In the genomic region with DNA sequence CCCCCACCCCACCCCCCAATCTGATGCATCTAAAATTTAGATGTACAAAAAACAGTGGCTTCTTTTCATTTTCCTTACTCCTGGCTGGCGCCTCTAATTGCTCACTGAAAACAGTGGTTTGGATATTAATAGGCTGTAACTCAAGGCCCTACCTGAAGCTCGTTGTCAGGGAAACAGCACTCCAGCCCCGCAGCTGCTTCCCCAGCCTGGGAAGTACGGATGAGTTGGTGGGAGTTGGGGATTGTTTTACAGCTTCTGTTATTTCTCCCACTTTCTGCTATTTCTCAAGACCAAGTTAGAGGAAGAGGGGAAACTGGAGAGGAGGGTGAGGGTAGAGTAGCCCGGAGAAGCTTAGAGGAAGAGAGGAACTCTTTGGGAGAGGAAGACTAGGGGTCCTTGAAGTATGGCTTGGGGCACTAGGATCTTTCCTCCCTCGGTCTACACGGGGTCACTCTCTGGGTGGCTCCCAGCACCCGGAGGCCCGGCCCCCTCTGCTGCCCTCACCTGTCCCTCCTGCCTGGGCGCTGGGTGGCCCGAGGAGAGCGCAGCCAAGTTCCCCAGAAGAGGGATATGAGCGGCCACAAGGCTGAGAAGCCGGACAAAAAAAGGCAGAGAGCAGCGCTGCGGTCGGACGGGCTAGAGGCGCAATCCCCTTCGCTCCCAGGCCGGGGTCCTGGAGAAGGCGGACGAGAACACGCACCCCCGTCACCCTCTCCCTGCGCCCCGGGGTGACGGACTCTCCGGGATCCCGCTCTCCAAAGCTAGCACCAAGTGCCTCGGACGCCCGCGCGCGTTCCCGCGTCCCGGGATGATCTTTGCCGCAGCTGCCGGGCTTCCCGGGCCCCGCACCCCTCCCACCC, we compare ENCODE assay signal across 8 cellular contexts. TPM values are rescaled to one million over a fixed set of nuclear protein-coding genes. Genes with fewer than 3 reads are reported as not detected.
DNase-seq lines count a peak whose midpoint lies in the region; ATAC-seq and TF ChIP-seq lines count a peak whose summit lies in the region.

No MANE protein-coding gene starts in this region.

- H3K4me1 Mint-ChIP-seq in memory B cell, result peaks cover 5% of the 10 kb centered on the region

- no peaks in the 10 kb centered on the region for H3K9me3 Mint-ChIP-seq in memory B cell

- DNase-seq in GM03348 (ENCODE audit: low spot score), result peak; percentile 17
- peak; percentile 81 for DNase-seq in NCI-H1105 treated with DMSO at 0.1 percent for 48 hours (lab: John Stamatoyannopoulos, UW)
- DNase-seq in astrocyte of the cerebellum (ENCODE audit: low read depth), result no peak
- DNase-seq in memory B cell (ENCODE audit: low spot score in 2 of 2), result peak in 1 of 2 donors; percentile 17
- DNase-seq in vagina (ENCODE audit: extremely low spot score in 2 of 2), result no peak
- DNase-seq in GM19238 (ENCODE audit: insufficient read length, low spot score), result no peak
- DNase-seq in activated effector memory CD4-positive, alpha-beta T cell treated with anti-CD3 and anti-CD28 coated beads, Interleukin-2, amount 50 U/mL, for 16 hours, result no peak

- TF ChIP-seq POLR2A in vagina (IDR thresholded peaks at IDR 0.05), result no peak

- intact Hi-C loops in vagina (cut with DNase I), result no loop called here

- ATAC-seq in memory B cell (ENCODE audit: low read depth), result no peak
- ATAC-seq in HG03565 (IDR thresholded peaks at IDR 0.05; ENCODE audit: unreplicated experiment), result no peak

- H3K27me3 ChIP-seq in vagina, result peaks cover 14% of the 10 kb centered on the region

- H3K4me3 ChIP-seq in astrocyte of the cerebellum (ENCODE audit: low read depth, low read length) (peak overlapping the region; percentile 20), vagina (peak overlapping the region; percentile 47 to 53)

- peak overlapping the region; percentile 63 for H3K4me3 Mint-ChIP-seq in memory B cell

- no peak overlapping the region for H3K27ac ChIP-seq in vagina

- no peak overlapping the region for H3K27ac Mint-ChIP-seq in memory B cell

- H3K4me1 ChIP-seq in vagina, result peaks cover 17% of the 10 kb centered on the region

- TF ChIP-seq CTCF in astrocyte of the cerebellum (IDR thresholded peaks at IDR 0.05; ENCODE audit: low read depth, low read length, missing control alignments) (no peak), vagina (IDR thresholded peaks at IDR 0.05) (no peak)

- H3K36me3 Mint-ChIP-seq in memory B cell, result no peaks in the 10 kb centered on the region

- no peaks in the 10 kb centered on the region for H3K9me3 ChIP-seq in vagina

- no peaks in the 10 kb centered on the region for H3K36me3 ChIP-seq in vagina

- H3K27me3 Mint-ChIP-seq in memory B cell, result peaks cover 5% of the 10 kb centered on the region

- in situ Hi-C loops in astrocyte of the cerebellum (cut with HindIII; ENCODE audit: low sequenced_read_pairs), result loop anchor here (25.0 kb wide), 1 partner anchor 217 kb away; no protein-coding TSS in a partner anchor

RNA-seq across cellular contexts. Expression of a gene that starts 0.7 kb away (rescaled TPM):
- total RNA-seq in vagina, result 0.98 TPM

RNA-seq across cellular contexts. Expression of a gene that starts 35.2 kb away (rescaled TPM):
- 57.9 TPM for total RNA-seq in vagina

Comparison
In these comparisons a context has a peak if more than half of its experiments do, and no peak if none do; other contexts are left out.
1. DNase-seq: peak in GM03348 (single experiment) and NCI-H1105 treated with DMSO at 0.1 percent for 48 hours (single experiment); none in astrocyte of the cerebellum (single experiment), vagina (0 of 2), GM19238 (single experiment) and activated effector memory CD4-positive, alpha-beta T cell treated with anti-CD3 and anti-CD28 coated beads, Interleukin-2, amount 50 U/mL, for 16 hours (single experiment).